In genomic region chr1:18414872-18415447, GRCh38 we compare ENCODE assay signal across 31 cellular contexts.
"Had no signal": no experiment of that assay in that cellular context is flagged by ENCODE, and none has a peak within 500 bp of the region (broad histone marks: within the 10 kb centered on the region; RNA-seq: fewer than 3 reads in every experiment).

No MANE protein-coding gene starts in this region.

- H3K27me3 ChIP-seq: ascending aorta, cardiac muscle cell had no signal

- DNase-seq: activated CD4-positive, alpha-beta memory T cell treated with anti-CD3 and anti-CD28 coated beads, Interleukin-2, amount 10 ng/mL, durations not matched to agents 7 days and 5 days; activated CD4-positive, alpha-beta T cell treated with anti-CD3 and anti-CD28 coated beads for 1 hour; activated CD4-positive, alpha-beta T cell treated with anti-CD3 and anti-CD28 coated beads for 48 hours; activated CD4-positive, CD25-positive, alpha-beta regulatory T cell; activated CD8-positive, alpha-beta memory T cell treated with anti-CD3 and anti-CD28 coated beads for 24 hours; activated CD8-positive, alpha-beta memory T cell treated with anti-CD3 and anti-CD28 coated beads, Interleukin-2, amount 10 ng/mL, durations not matched to agents 7 days and 5 days; activated CD8-positive, alpha-beta memory T cell treated with anti-CD3 and anti-CD28 coated beads, Interleukin-2, amount 50 U/mL, for 48 hours; activated effector memory CD4-positive, alpha-beta T cell treated with anti-CD3 and anti-CD28 coated beads, Interleukin-2, amount 50 U/mL, for 16 hours; activated naive CD4-positive, alpha-beta T cell; activated naive CD4-positive, alpha-beta T cell treated with anti-CD3 and anti-CD28 coated beads, Interleukin-2, amount 50 U/mL, for 16 hours; activated naive CD8-positive, alpha-beta T cell treated with anti-CD3 and anti-CD28 coated beads for 36 hours; activated T-cell treated with anti-CD3 and anti-CD28 coated beads, Interleukin-2, amount 50 U/mL, for 72 hours; amniotic stem cell; NCI-H1092 treated with DMSO at 0.1 percent for 48 hours; NCI-H1417; NCI-H146; NCI-H187; NCI-H2029 treated with DMSO at 0.1 percent for 48 hours; NCI-H2107; NCI-H2171; NCI-H510A; NCI-H526; NCI-H748 treated with DMSO at 0.1 percent for 48 hours; NK-92 treated with Interleukin-12 subunit alpha and Interleukin-12 subunit beta, amount 100 ng/mL, for 24 hours; Right ventricle myocardium superior; SW 1271; T-helper 1 cell; T1000 had no signal

- H3K36me3 ChIP-seq: ascending aorta, cardiac muscle cell had no signal

- H3K4me3 ChIP-seq: ascending aorta, cardiac muscle cell had no signal

- H3K4me1 ChIP-seq: ascending aorta had no signal

- H3K27ac ChIP-seq: ascending aorta, cardiac muscle cell, VCaP had no signal
